11 cellular contexts compared by ENCODE assay signal in genomic region chr10:104246981-104247380, GRCh38. TPM values are rescaled to one million over a fixed set of nuclear protein-coding genes. Genes with fewer than 3 reads are reported as not detected.
DNase-seq lines count a peak whose midpoint lies in the region; ATAC-seq, FAIRE-seq and TF ChIP-seq lines count a peak whose summit lies in the region.
"Had no signal": no experiment of that assay in that cellular context is flagged by ENCODE, and none has a peak within 500 bp of the region (broad histone marks: within the 10 kb centered on the region; RNA-seq: fewer than 3 reads in every experiment).

No MANE protein-coding gene starts in this region.

- FAIRE-seq in small intestine (lab: Jason Lieb, UNC), result no peak

- DNase-seq in CD1c-positive myeloid dendritic cell (ENCODE audit: extremely low spot score) (peak; percentile 95), HL-60 (ENCODE audit: low read depth in 1 of 2, low spot score in 1 of 2) (peak in 1 of 2 experiments; percentile 69), adipocyte (ENCODE audit: low read depth) (peak; percentile 70), kidney tubule cell (ENCODE audit: low spot score) (peak; percentile 67), small intestine (no peak), caudate nucleus (lab: John Stamatoyannopoulos, UW) (no peak)
- DNase-seq: H9, midbrain had no signal

- no peak for ATAC-seq in HG03045 (IDR thresholded peaks at IDR 0.05; ENCODE audit: unreplicated experiment)
- ATAC-seq: body of pancreas, Panc1 had no signal

- WGBS in small intestine, 3 donors, result 57 to 65% (median 59%) methylated on average over 2 of the region's 2 CpGs

- H3K36me3 ChIP-seq in adipocyte (ENCODE audit: control insufficient read depth, insufficient read depth, low read length, severe bottlenecking) (no peaks in the 10 kb centered on the region), small intestine (ENCODE audit: control insufficient read depth in 2 of 2, insufficient read depth in 2 of 2, low read length in 2 of 2) (no peaks in the 10 kb centered on the region)

- peak overlapping the region; percentile 63 for H3K27ac ChIP-seq in HL-60 (replicated peaks)
- no peak overlapping the region for H3K27ac ChIP-seq in small intestine (ENCODE audit: low read depth in 1 of 2, low read length in 1 of 2)
- no peak overlapping the region for H3K27ac ChIP-seq in caudate nucleus (ENCODE audit: low read depth, low read length)

- H3K9me3 ChIP-seq in adipocyte (ENCODE audit: control insufficient read depth, low read length) (peaks cover 7% of the 10 kb centered on the region), small intestine (ENCODE audit: control insufficient read depth, low read depth) (no peaks in the 10 kb centered on the region)
- H3K9me3 ChIP-seq: body of pancreas had no signal

- H3K27me3 ChIP-seq in HL-60 (ENCODE audit: insufficient read depth, poor library complexity, severe bottlenecking), result no peaks in the 10 kb centered on the region
- H3K27me3 ChIP-seq in adipocyte (replicated peaks; ENCODE audit: control insufficient read depth, insufficient read depth, low read length), result no peaks in the 10 kb centered on the region
- no peaks in the 10 kb centered on the region for H3K27me3 ChIP-seq in small intestine (ENCODE audit: control insufficient read depth in 2 of 2, insufficient read depth in 2 of 2, low read length in 2 of 2)
- H3K27me3 ChIP-seq: body of pancreas had no signal

- no peak for TF ChIP-seq CTCF in HL-60 (IDR thresholded peaks at IDR 0.05; ENCODE audit: insufficient read depth, low read length)

- H3K9ac ChIP-seq in adipocyte (ENCODE audit: low read length), result no peak overlapping the region

- H3K4me1 ChIP-seq in adipocyte (ENCODE audit: control insufficient read depth, insufficient read depth, low read length) (peaks cover 6% of the 10 kb centered on the region), small intestine (ENCODE audit: control insufficient read depth in 2 of 2, insufficient read depth in 1 of 2, low read depth in 1 of 2, low read length in 1 of 2) (peaks cover 0 to under 1% of the 10 kb centered on the region in 2 donors)
- H3K4me1 ChIP-seq: body of pancreas had no signal

- no peak overlapping the region for H3K4me3 ChIP-seq in HL-60 (replicated peaks; ENCODE audit: insufficient read depth, low read length)
- H3K4me3 ChIP-seq in adipocyte (ENCODE audit: low read length), result no peak overlapping the region
- no peak overlapping the region for H3K4me3 ChIP-seq in small intestine (ENCODE audit: low read depth in 1 of 2, low read length in 2 of 2)
- H3K4me3 ChIP-seq: body of pancreas had no signal

RNA-seq across cellular contexts. Expression of gene GSTO1, which starts 7.7 kb away (rescaled TPM):
- polyA plus RNA-seq in small intestine, result 100 to 1,000 TPM; 173 to 422 (median 200) TPM

RNA-seq across cellular contexts. Expression of gene CFAP43, which starts 14.8 kb away (rescaled TPM):
- polyA plus RNA-seq in small intestine, result under 1 TPM in 1 of 3 donors, not detected in 2; 0.21 TPM

RNA-seq across cellular contexts. Expression of gene GSTO2, which starts 22.0 kb away (rescaled TPM):
- 10 to 100 TPM in 2 of 3 donors, 1 to 10 TPM in 1; 9.2 to 20.9 (median 13.2) TPM for polyA plus RNA-seq in small intestine

Comparison
In these comparisons a context has a peak if more than half of its experiments do, and no peak if none do; other contexts are left out.
1. DNase-seq: peak in CD1c-positive myeloid dendritic cell (single experiment), adipocyte (single experiment) and kidney tubule cell (single experiment); none in small intestine (single experiment) and caudate nucleus (0 of 61).